ENCODE assay signal across 9 cellular contexts in the genomic region with DNA sequence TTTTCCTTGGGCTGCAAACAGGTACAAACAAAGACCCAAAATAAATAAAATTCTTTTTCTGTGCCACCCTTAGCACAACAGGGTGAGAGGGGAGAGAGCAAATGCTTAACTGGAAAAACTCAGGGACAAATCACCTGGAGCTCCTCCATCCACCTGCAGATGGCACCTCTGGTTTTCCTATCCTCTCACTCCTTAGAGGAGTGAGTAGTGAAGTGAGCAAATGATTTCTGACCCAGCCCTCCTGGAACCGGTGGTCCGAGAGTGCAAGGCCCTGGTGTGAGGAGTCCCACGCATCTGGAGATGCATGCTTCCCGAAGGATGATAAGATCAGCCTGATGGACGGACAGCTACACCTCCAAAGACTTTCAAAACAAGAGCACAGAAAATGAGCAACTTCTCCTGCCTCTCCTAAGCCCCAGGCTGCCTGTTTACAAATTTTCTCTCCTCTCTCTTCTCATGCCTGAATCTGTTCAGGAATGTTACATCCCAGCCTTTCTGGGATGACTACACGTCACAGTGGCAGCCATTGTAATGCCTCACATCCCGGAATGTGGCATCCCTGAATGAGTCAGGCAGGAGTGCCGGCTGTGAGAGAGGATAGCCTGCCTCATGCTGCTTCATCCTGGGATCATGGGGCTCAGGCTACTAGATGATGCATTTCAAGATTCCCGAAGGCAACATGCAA.
A peak's percentile ranks its signal among the peaks of the same experiment; 100 is the strongest.
DNase-seq lines count a peak whose midpoint lies in the region; ATAC-seq, FAIRE-seq and TF ChIP-seq lines count a peak whose summit lies in the region.
"Had no signal": no experiment of that assay in that cellular context is flagged by ENCODE, and none has a peak within 500 bp of the region (broad histone marks: within the 10 kb centered on the region; RNA-seq: fewer than 3 reads in every experiment).

No MANE protein-coding gene starts in this region.

- H3K27me3 ChIP-seq in left ventricle myocardium inferior (ENCODE audit: low read depth): no peaks in the 10 kb centered on the region

- H3K27ac ChIP-seq in left ventricle myocardium inferior (replicated peaks): no peak overlapping the region
- H3K27ac ChIP-seq: HL-60 had no signal

- no peak overlapping the region for H3K4me3 ChIP-seq in left ventricle myocardium inferior
- H3K4me3 ChIP-seq in astrocyte of the spinal cord (ENCODE audit: low read depth, low read length): no peak overlapping the region

- FAIRE-seq in urothelium cell line (lab: Jason Lieb, UNC): peak; percentile 80

- no peaks in the 10 kb centered on the region for H3K36me3 ChIP-seq in left ventricle myocardium inferior

- peak; percentile 38 for TF ChIP-seq CTCF in left ventricle myocardium inferior (IDR thresholded peaks at IDR 0.05; ENCODE audit: borderline replicate concordance)
- peak; percentile 34 for TF ChIP-seq CTCF in astrocyte of the spinal cord (IDR thresholded peaks at IDR 0.05; ENCODE audit: low read depth, low read length)

- H3K9me3 ChIP-seq in left ventricle myocardium inferior (replicated peaks): no peaks in the 10 kb centered on the region

- no peak for ATAC-seq in HG03108 (IDR thresholded peaks at IDR 0.05; ENCODE audit: unreplicated experiment)
- ATAC-seq in HG03460 (IDR thresholded peaks at IDR 0.05; ENCODE audit: unreplicated experiment): no peak

- DNase-seq in left ventricle myocardium inferior: no peak
- no peak for DNase-seq in cardiac septum (ENCODE audit: low spot score)
- DNase-seq in astrocyte of the spinal cord (ENCODE audit: low read depth, low spot score): peak; percentile 91
- DNase-seq in islet precursor cell: peak; percentile 99
- peak; percentile 91 for DNase-seq in urothelium cell line (ENCODE audit: low spot score)
- DNase-seq in NCI-H2227 treated with DMSO at 0.1 percent for 48 hours (lab: John Stamatoyannopoulos, UW): no peak

- intact Hi-C loops in left ventricle myocardium inferior (cut with micrococcal nuclease) (no loop called here), cardiac septum (cut with DNase I) (no loop called here)

- peaks cover 38% of the 10 kb centered on the region for H3K4me1 ChIP-seq in left ventricle myocardium inferior

- in situ Hi-C loops in astrocyte of the spinal cord (cut with HindIII; ENCODE audit: low sequenced_read_pairs): no loop called here

Comparison
In these comparisons a context has a peak if more than half of its experiments do, and no peak if none do; other contexts are left out.
1. DNase-seq: peak in astrocyte of the spinal cord (single experiment), islet precursor cell (single experiment) and urothelium cell line (single experiment); none in left ventricle myocardium inferior (single experiment), cardiac septum (single experiment) and NCI-H2227 treated with DMSO at 0.1 percent for 48 hours (single experiment).